Comparison of ENCODE assay signal across 24 cellular contexts in the genomic region with DNA sequence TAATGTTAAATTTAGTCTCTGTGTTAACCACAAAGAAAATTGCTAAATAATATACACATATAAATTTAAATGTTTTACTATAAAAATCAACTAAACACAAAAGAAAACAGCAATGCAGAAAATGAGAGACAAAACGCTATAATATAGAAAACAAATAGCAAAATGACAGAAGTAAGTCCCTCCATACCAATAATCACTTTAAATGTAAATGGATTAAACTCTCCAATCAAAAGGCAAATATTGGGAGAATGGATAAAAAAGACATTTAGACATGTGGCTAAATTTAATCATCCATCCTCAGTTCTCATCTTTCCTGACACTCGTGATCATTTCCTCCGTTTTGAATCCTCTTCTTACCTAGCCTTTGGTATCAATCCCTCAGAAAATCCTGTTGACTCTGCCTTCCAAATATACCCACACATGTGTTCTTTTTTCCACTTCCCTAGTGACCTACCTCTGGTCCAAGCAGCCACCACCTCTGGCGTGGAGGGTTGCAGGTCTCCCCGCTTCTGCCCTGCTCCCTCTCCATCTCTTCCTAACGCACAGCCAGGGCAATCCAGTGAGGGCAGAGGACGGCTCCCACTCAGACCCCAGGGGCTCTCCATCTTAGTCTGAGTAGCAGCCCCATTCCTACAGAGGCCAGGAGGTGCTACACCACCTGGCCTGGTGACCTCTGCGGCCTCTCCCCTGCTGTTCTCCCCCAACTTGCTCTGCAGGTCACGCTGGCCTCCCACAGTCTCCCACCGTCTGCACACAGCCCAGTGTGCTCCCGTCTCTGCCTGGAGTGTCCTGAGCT.
"Had no signal": no experiment of that assay in that cellular context is flagged by ENCODE, and none has a peak within 500 bp of the region (broad histone marks: within the 10 kb centered on the region; RNA-seq: fewer than 3 reads in every experiment).

No MANE protein-coding gene starts in this region.

- H3K4me1 ChIP-seq: esophagus squamous epithelium, gastrocnemius medialis, heart right ventricle, left lung, lower lobe of right lung had no signal

- H3K27ac ChIP-seq: coronary artery, dorsolateral prefrontal cortex, esophagus squamous epithelium, gastrocnemius medialis, heart right ventricle, left lung, lower lobe of right lung had no signal

- DNase-seq: dermis blood vessel endothelial cell; dorsolateral prefrontal cortex; effector CD4-positive, alpha-beta T cell; effector memory CD4-positive, alpha-beta T cell; esophagus squamous epithelium; foreskin fibroblast; foreskin melanocyte; gastrocnemius medialis; glutamatergic neuron; head of caudate nucleus; heart right ventricle; hippocampal formation; left cardiac atrium; left lung; left ventricle myocardium superior; lower lobe of right lung; mammary epithelial cell; mesendoderm; midbrain had no signal

- ATAC-seq: gastrocnemius medialis, heart right ventricle, left cardiac atrium, left lung, left ventricle myocardium superior, lower lobe of right lung had no signal

- H3K27me3 ChIP-seq: dorsolateral prefrontal cortex, esophagus squamous epithelium, gastrocnemius medialis, heart right ventricle, left lung had no signal

- H3K36me3 ChIP-seq: esophagus squamous epithelium, gastrocnemius medialis, heart right ventricle, left lung, lower lobe of right lung had no signal

- H3K4me3 ChIP-seq: coronary artery, dorsolateral prefrontal cortex, esophagus squamous epithelium, gastrocnemius medialis, heart right ventricle, left lung, lower lobe of right lung had no signal

- FAIRE-seq: colon, endothelial cell of umbilical vein, islet of Langerhans, keratinocyte had no signal
